27 cellular contexts compared by ENCODE assay signal in the genomic region with DNA sequence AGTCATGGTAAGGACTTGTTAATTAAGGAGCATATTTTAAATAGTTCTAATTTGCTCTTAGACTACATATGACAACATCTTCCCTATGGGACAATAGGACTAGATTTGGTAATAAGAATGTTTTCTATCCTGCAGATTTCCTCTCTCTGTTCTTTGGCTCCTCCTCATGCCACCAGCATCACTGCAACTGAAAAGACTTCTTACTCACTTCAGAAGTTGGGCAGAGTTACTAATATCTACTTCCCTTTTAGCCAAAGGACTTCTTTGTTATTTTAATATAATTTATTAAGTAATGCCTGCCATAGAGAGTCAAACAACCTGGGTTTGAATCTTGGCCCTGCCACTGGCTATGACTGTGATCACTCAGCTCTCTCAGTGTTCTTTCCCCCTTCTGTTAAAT. TPM values are rescaled to one million over a fixed set of nuclear protein-coding genes. Genes with fewer than 3 reads are reported as not detected.
"Had no signal": no experiment of that assay in that cellular context is flagged by ENCODE, and none has a peak within 500 bp of the region (broad histone marks: within the 10 kb centered on the region; RNA-seq: fewer than 3 reads in every experiment).

No MANE protein-coding gene starts in this region.

- ATAC-seq: activated T-cell treated with anti-CD3 and anti-CD28 coated beads, Interleukin-2, amount 50 U/mL, for 72 hours; PC-3 had no signal

- H3K9me3 Mint-ChIP-seq: activated CD4-positive, alpha-beta memory T cell treated with anti-CD3 and anti-CD28 coated beads, Interleukin-2, amount 10 ng/mL, durations not matched to agents 7 days and 5 days; activated naive CD4-positive, alpha-beta T cell treated with anti-CD3 and anti-CD28 coated beads, Interleukin-2, amount 10 ng/mL, durations not matched to agents 7 days and 5 days; activated naive CD8-positive, alpha-beta T cell treated with anti-CD3 and anti-CD28 coated beads for 36 hours; activated T-cell treated with anti-CD3 and anti-CD28 coated beads, Interleukin-2, amount 50 U/mL, for 72 hours; activated T-helper 2 cell treated with anti-CD3 and anti-CD28 coated beads, Interferon-gamma antibody, Interleukin-2, Interleukin-4, amounts not matched to agents 10 μg/mL and 5 μg/mL and 100 μg/mL, durations not matched to agents 14 hours and 24 hours and 36 hours had no signal

- FAIRE-seq: RCC 7860, TTC549 had no signal

- H3K27me3 Mint-ChIP-seq: activated CD4-positive, alpha-beta memory T cell treated with anti-CD3 and anti-CD28 coated beads, Interleukin-2, amount 10 ng/mL, durations not matched to agents 7 days and 5 days; activated naive CD4-positive, alpha-beta T cell treated with anti-CD3 and anti-CD28 coated beads, Interleukin-2, amount 10 ng/mL, durations not matched to agents 7 days and 5 days; activated naive CD8-positive, alpha-beta T cell treated with anti-CD3 and anti-CD28 coated beads for 36 hours had no signal

- H3K27ac Mint-ChIP-seq: activated CD4-positive, alpha-beta memory T cell treated with anti-CD3 and anti-CD28 coated beads, Interleukin-2, amount 10 ng/mL, durations not matched to agents 7 days and 5 days; activated naive CD4-positive, alpha-beta T cell treated with anti-CD3 and anti-CD28 coated beads, Interleukin-2, amount 10 ng/mL, durations not matched to agents 7 days and 5 days; activated naive CD8-positive, alpha-beta T cell treated with anti-CD3 and anti-CD28 coated beads for 36 hours; activated T-cell treated with anti-CD3 and anti-CD28 coated beads, Interleukin-2, amount 50 U/mL, for 72 hours; activated T-helper 2 cell treated with anti-CD3 and anti-CD28 coated beads, Interferon-gamma antibody, Interleukin-2, Interleukin-4, amounts not matched to agents 10 μg/mL and 5 μg/mL and 100 μg/mL, durations not matched to agents 14 hours and 24 hours and 36 hours had no signal

- H3K36me3 ChIP-seq: cardiac muscle cell, MG63 had no signal

- DNase-seq: activated CD4-positive, alpha-beta memory T cell treated with anti-CD3 and anti-CD28 coated beads, Interleukin-2, amount 10 ng/mL, durations not matched to agents 7 days and 5 days; activated CD4-positive, alpha-beta T cell treated with anti-CD3 and anti-CD28 coated beads, Interleukin-2, amount 50 U/mL, for 1 hour; activated CD4-positive, CD25-positive, alpha-beta regulatory T cell; activated CD8-positive, alpha-beta memory T cell treated with anti-CD3 and anti-CD28 coated beads, Interleukin-2, amount 50 U/mL, for 4 hours; activated gamma-delta T cell treated with Interleukin-2 at 50 U/mL for 16 hours; activated naive CD4-positive, alpha-beta T cell treated with anti-CD3 and anti-CD28 coated beads, Interleukin-2, amount 10 ng/mL, durations not matched to agents 7 days and 5 days; activated naive CD8-positive, alpha-beta T cell treated with anti-CD3 and anti-CD28 coated beads for 36 hours; activated T-cell treated with anti-CD3 and anti-CD28 coated beads, Interleukin-2, amount 50 U/mL, for 72 hours; brain microvascular endothelial cell; MG63; NCI-H1105; NCI-H1436; NCI-H1694 treated with DMSO at 0.1 percent for 48 hours; NCI-H2081; NCI-H510A treated with DMSO at 0.1 percent for 48 hours; NCI-H69; PC-3; SHP77; T-helper 2 cell; T1000 had no signal

- H3K4me3 Mint-ChIP-seq: activated CD4-positive, alpha-beta memory T cell treated with anti-CD3 and anti-CD28 coated beads, Interleukin-2, amount 10 ng/mL, durations not matched to agents 7 days and 5 days; activated naive CD4-positive, alpha-beta T cell treated with anti-CD3 and anti-CD28 coated beads, Interleukin-2, amount 10 ng/mL, durations not matched to agents 7 days and 5 days; activated naive CD8-positive, alpha-beta T cell treated with anti-CD3 and anti-CD28 coated beads for 36 hours; activated T-cell treated with anti-CD3 and anti-CD28 coated beads, Interleukin-2, amount 50 U/mL, for 72 hours had no signal

- H3K27ac ChIP-seq: brain microvascular endothelial cell, cardiac muscle cell had no signal

- H3K27me3 ChIP-seq: brain microvascular endothelial cell, MG63 had no signal

- H3K9me3 ChIP-seq: MG63 had no signal

- H3K4me3 ChIP-seq: cardiac muscle cell, MG63 had no signal

RNA-seq across cellular contexts. Expression of gene C4orf51, which starts 44.3 kb away (rescaled TPM):
- total RNA-seq: activated CD4-positive, alpha-beta memory T cell treated with anti-CD3 and anti-CD28 coated beads, Interleukin-2, amount 10 ng/mL, durations not matched to agents 7 days and 5 days; activated CD8-positive, alpha-beta memory T cell treated with anti-CD3 and anti-CD28 coated beads for 36 hours; activated naive CD8-positive, alpha-beta T cell treated with anti-CD3 and anti-CD28 coated beads for 36 hours; activated T-cell treated with anti-CD3 and anti-CD28 coated beads, Interleukin-2, amount 50 U/mL, for 72 hours; activated T-helper 2 cell treated with anti-CD3 and anti-CD28 coated beads, Interferon-gamma antibody, Interleukin-2, Interleukin-4, amounts not matched to agents 10 μg/mL and 5 μg/mL and 100 μg/mL, durations not matched to agents 14 hours and 24 hours and 36 hours; cardiac muscle cell; PC-3; SK-MEL-5 had no signal
- polyA plus RNA-seq: adipose tissue, cardiac muscle cell had no signal
